Comparison of ENCODE assay signal across 24 cellular contexts in genomic region chr7:107505362-107505761, GRCh38. TPM values are rescaled to one million over a fixed set of nuclear protein-coding genes. Genes with fewer than 3 reads are reported as not detected.
"Had no signal": no experiment of that assay in that cellular context is flagged by ENCODE, and none has a peak within 500 bp of the region (broad histone marks: within the 10 kb centered on the region; RNA-seq: fewer than 3 reads in every experiment).

No MANE protein-coding gene starts in this region.

- H3K9me3 ChIP-seq: ascending aorta had no signal

- H3K36me3 ChIP-seq: cardiac muscle cell had no signal

- H3K27ac Mint-ChIP-seq: activated CD8-positive, alpha-beta T cell treated with anti-CD3 and anti-CD28 coated beads, Interleukin-2, amount 10 ng/mL, durations not matched to agents 7 days and 5 days; activated naive CD8-positive, alpha-beta T cell treated with anti-CD3 and anti-CD28 coated beads, Interleukin-2, amount 50 U/mL, for 24 hours; brain had no signal

- H3K4me3 Mint-ChIP-seq: activated CD8-positive, alpha-beta T cell treated with anti-CD3 and anti-CD28 coated beads, Interleukin-2, amount 10 ng/mL, durations not matched to agents 7 days and 5 days; activated naive CD8-positive, alpha-beta T cell treated with anti-CD3 and anti-CD28 coated beads, Interleukin-2, amount 50 U/mL, for 24 hours; activated T-cell treated with anti-CD3 and anti-CD28 coated beads, Interleukin-2, amount 50 U/mL, for 24 hours; activated T-helper 1 cell treated with anti-CD3 and anti-CD28 coated beads, Interleukin-12 subunit alpha, Interleukin-12 subunit beta, Interleukin-2, Interleukin-4 antibody, amounts not matched to agents 30 ng/mL and 10 ng/mL and 1 ng/mL, durations not matched to agents 14 hours and 24 hours and 36 hours; brain; T-cell had no signal

- ATAC-seq: activated CD4-positive, CD25-positive, alpha-beta regulatory T cell treated with anti-CD3 and anti-CD28 coated beads, Interleukin-2, amount 50 U/mL, for 24 hours; T-cell had no signal

- DNase-seq: activated CD8-positive, alpha-beta memory T cell treated with anti-CD3 and anti-CD28 coated beads, Interleukin-2, amount 50 U/mL, for 48 hours; activated effector memory CD4-positive, alpha-beta T cell treated with Interleukin-2 at 50 U/mL for 16 hours; activated naive CD4-positive, alpha-beta T cell; activated naive CD8-positive, alpha-beta T cell treated with anti-CD3 and anti-CD28 coated beads, Interleukin-2, amount 50 U/mL, for 24 hours; activated T-cell treated with anti-CD3 and anti-CD28 coated beads, Interleukin-2, amount 50 U/mL, for 24 hours; amniotic stem cell; Kasumi-1; KBM-7; NCI-H1048; NCI-H1930; NCI-H2227 treated with DMSO at 0.1 percent for 48 hours; NCI-H446 treated with DMSO at 0.1 percent for 48 hours; NCI-H524 treated with DMSO at 0.1 percent for 48 hours; T-cell; T1000 had no signal

- H3K4me3 ChIP-seq: ascending aorta, cardiac muscle cell, SK-N-MC had no signal

- H3K27me3 ChIP-seq: ascending aorta, cardiac muscle cell had no signal

- H3K27me3 Mint-ChIP-seq: activated naive CD8-positive, alpha-beta T cell treated with anti-CD3 and anti-CD28 coated beads, Interleukin-2, amount 50 U/mL, for 24 hours; activated T-cell treated with anti-CD3 and anti-CD28 coated beads, Interleukin-2, amount 50 U/mL, for 24 hours; T-cell had no signal

- H3K27ac ChIP-seq: ascending aorta, cardiac muscle cell, SK-N-MC had no signal

- H3K4me1 ChIP-seq: ascending aorta had no signal

- H3K4me1 Mint-ChIP-seq: brain had no signal

- H3K9me3 Mint-ChIP-seq: activated T-cell treated with anti-CD3 and anti-CD28 coated beads, Interleukin-2, amount 50 U/mL, for 24 hours; T-cell had no signal

RNA-seq across cellular contexts. Expression of gene GPR22, which starts 35.5 kb away (rescaled TPM):
- total RNA-seq: activated CD8-positive, alpha-beta T cell treated with anti-CD3 and anti-CD28 coated beads, Interleukin-2, amount 10 ng/mL, durations not matched to agents 7 days and 5 days; activated naive CD4-positive, alpha-beta T cell treated with anti-CD3 and anti-CD28 coated beads, Interleukin-2, amount 50 U/mL, for 72 hours; activated T-helper 1 cell treated with anti-CD3 and anti-CD28 coated beads, Interleukin-12 subunit alpha, Interleukin-12 subunit beta, Interleukin-2, Interleukin-4 antibody, amounts not matched to agents 30 ng/mL and 10 ng/mL and 1 ng/mL, durations not matched to agents 14 hours and 24 hours and 36 hours; ascending aorta; RPMI7951; T-cell had no signal
